In genomic region chr10:17214991-17215781, GRCh38 we compare ENCODE assay signal across 9 cellular contexts. TPM values are rescaled to one million over a fixed set of nuclear protein-coding genes. Genes with fewer than 3 reads are reported as not detected.
A peak's percentile ranks its signal among the peaks of the same experiment; 100 is the strongest.
DNase-seq lines count a peak whose midpoint lies in the region; ATAC-seq, FAIRE-seq and TF ChIP-seq lines count a peak whose summit lies in the region.
"Had no signal": no experiment of that assay in that cellular context is flagged by ENCODE, and none has a peak within 500 bp of the region (broad histone marks: within the 10 kb centered on the region; RNA-seq: fewer than 3 reads in every experiment).

No MANE protein-coding gene starts in this region.

- intact Hi-C loops in activated naive CD4-positive, alpha-beta T cell treated with anti-CD3 and anti-CD28 coated beads for 36 hours (cut with micrococcal nuclease): loop anchor here (5.0 kb wide), 1 partner anchor 1437 kb away; the partner anchor contains the start of gene NSUN6

- no peak overlapping the region for H3K4me2 ChIP-seq in hepatocyte

- 71% methylated on average over 8 of the region's 8 CpGs for WGBS in hepatocyte (ENCODE audit: low lambda C conversion rate, missing lambda C conversion rate)

- no peak for FAIRE-seq in urothelium cell line (lab: Jason Lieb, UNC)
- FAIRE-seq: HTR-8/SVneo had no signal

- H3K27ac Mint-ChIP-seq in activated naive CD4-positive, alpha-beta T cell treated with anti-CD3 and anti-CD28 coated beads, Interleukin-2, amount 50 U/mL, for 72 hours: peak overlapping the region; percentile 99
- no peak overlapping the region for H3K27ac Mint-ChIP-seq in activated naive CD4-positive, alpha-beta T cell treated with anti-CD3 and anti-CD28 coated beads for 36 hours
- peak overlapping the region; percentile 8 for H3K27ac Mint-ChIP-seq in activated naive CD8-positive, alpha-beta T cell treated with anti-CD3 and anti-CD28 coated beads for 36 hours

- no peaks in the 10 kb centered on the region for H3K9me3 Mint-ChIP-seq in activated naive CD4-positive, alpha-beta T cell treated with anti-CD3 and anti-CD28 coated beads, Interleukin-2, amount 50 U/mL, for 72 hours
- H3K9me3 Mint-ChIP-seq in activated naive CD4-positive, alpha-beta T cell treated with anti-CD3 and anti-CD28 coated beads for 36 hours: no peaks in the 10 kb centered on the region
- H3K9me3 Mint-ChIP-seq in activated naive CD8-positive, alpha-beta T cell treated with anti-CD3 and anti-CD28 coated beads for 36 hours: peaks cover 1% of the 10 kb centered on the region

- CTCF ChIA-PET in activated naive CD4-positive, alpha-beta T cell treated with anti-CD3 and anti-CD28 coated beads for 36 hours (lab: Charles Lee): interaction anchor here (0.6 to 2.1 kb wide), 3 partner anchors 14 to 232 kb away, joined by 3 to 10 read pairs (median 9); partner anchors contain the start of gene TRDMT1

- H4K20me1 ChIP-seq in hepatocyte (ENCODE audit: insufficient read depth, poor library complexity, severe bottlenecking): no peaks in the 10 kb centered on the region

- no peaks in the 10 kb centered on the region for H3K9me3 ChIP-seq in hepatocyte (ENCODE audit: low read depth)

- peak overlapping the region; percentile 85 for H3K27ac ChIP-seq in hepatocyte

- DNase-seq in activated naive CD4-positive, alpha-beta T cell treated with anti-CD3 and anti-CD28 coated beads, Interleukin-2, amount 50 U/mL, for 72 hours (ENCODE audit: low spot score in 2 of 2): no peak
- no peak for DNase-seq in activated naive CD4-positive, alpha-beta T cell treated with anti-CD3 and anti-CD28 coated beads for 36 hours
- no peak for DNase-seq in activated naive CD8-positive, alpha-beta T cell treated with anti-CD3 and anti-CD28 coated beads for 36 hours
- DNase-seq in hepatocyte (ENCODE audit: low spot score): no peak
- DNase-seq in urothelium cell line (ENCODE audit: low spot score): peak; percentile 69
- DNase-seq in UCSD-AML1 (lab: John Stamatoyannopoulos, UW; ENCODE audit: unreplicated experiment): no peak
- DNase-seq in NCI-H526 treated with DMSO at 0.1 percent for 48 hours (lab: John Stamatoyannopoulos, UW): no peak

- peaks cover 0 to 6% of the 10 kb centered on the region in 2 donors for H3K36me3 Mint-ChIP-seq in activated naive CD4-positive, alpha-beta T cell treated with anti-CD3 and anti-CD28 coated beads, Interleukin-2, amount 50 U/mL, for 72 hours
- no peaks in the 10 kb centered on the region for H3K36me3 Mint-ChIP-seq in activated naive CD4-positive, alpha-beta T cell treated with anti-CD3 and anti-CD28 coated beads for 36 hours (ENCODE audit: low read depth)
- peaks cover 21% of the 10 kb centered on the region for H3K36me3 Mint-ChIP-seq in activated naive CD8-positive, alpha-beta T cell treated with anti-CD3 and anti-CD28 coated beads for 36 hours

- H3K27me3 ChIP-seq in hepatocyte: no peaks in the 10 kb centered on the region

- H3K4me1 ChIP-seq in hepatocyte (ENCODE audit: insufficient read depth): peaks cover 10% of the 10 kb centered on the region

- H2AFZ ChIP-seq in hepatocyte: no peak overlapping the region

- H3K36me3 ChIP-seq in hepatocyte (replicated peaks; ENCODE audit: insufficient read depth, low read depth): no peaks in the 10 kb centered on the region

- no peaks in the 10 kb centered on the region for H3K27me3 Mint-ChIP-seq in activated naive CD4-positive, alpha-beta T cell treated with anti-CD3 and anti-CD28 coated beads for 36 hours (ENCODE audit: low read depth)
- H3K27me3 Mint-ChIP-seq in activated naive CD8-positive, alpha-beta T cell treated with anti-CD3 and anti-CD28 coated beads for 36 hours: no peaks in the 10 kb centered on the region

- peaks cover 28% of the 10 kb centered on the region for H3K4me1 Mint-ChIP-seq in activated naive CD4-positive, alpha-beta T cell treated with anti-CD3 and anti-CD28 coated beads for 36 hours (ENCODE audit: low read depth)
- H3K4me1 Mint-ChIP-seq in activated naive CD8-positive, alpha-beta T cell treated with anti-CD3 and anti-CD28 coated beads for 36 hours: peaks cover 35% of the 10 kb centered on the region

- no peaks in the 10 kb centered on the region for H3K9me2 ChIP-seq in hepatocyte (replicated peaks; ENCODE audit: insufficient read depth)

- TF ChIP-seq CTCF in hepatocyte (IDR thresholded peaks at IDR 0.05; ENCODE audit: poor library complexity): no peak

- H3K4me3 ChIP-seq in hepatocyte: no peak overlapping the region

- H3K4me3 Mint-ChIP-seq in activated naive CD4-positive, alpha-beta T cell treated with anti-CD3 and anti-CD28 coated beads for 36 hours: no peak overlapping the region
- H3K4me3 Mint-ChIP-seq in activated naive CD8-positive, alpha-beta T cell treated with anti-CD3 and anti-CD28 coated beads for 36 hours: no peak overlapping the region

- no peak for ATAC-seq in activated naive CD4-positive, alpha-beta T cell treated with anti-CD3 and anti-CD28 coated beads, Interleukin-2, amount 50 U/mL, for 72 hours
- ATAC-seq in HG03354 (IDR thresholded peaks at IDR 0.05; ENCODE audit: poor library complexity, severe bottlenecking, unreplicated experiment): no peak

- no peaks in the 10 kb centered on the region for H3K79me2 ChIP-seq in hepatocyte

RNA-seq across cellular contexts. Expression of gene VIM, which starts 12.9 kb away (rescaled TPM):
- 100 to 1,000 TPM; 238 to 296 TPM for total RNA-seq in activated naive CD4-positive, alpha-beta T cell treated with anti-CD3 and anti-CD28 coated beads, Interleukin-2, amount 50 U/mL, for 72 hours
- 10 to 100 TPM; 58.3 to 60.6 TPM for total RNA-seq in activated naive CD4-positive, alpha-beta T cell treated with anti-CD3 and anti-CD28 coated beads for 36 hours
- 100 to 1,000 TPM; 657 TPM for total RNA-seq in activated naive CD8-positive, alpha-beta T cell treated with anti-CD3 and anti-CD28 coated beads for 36 hours
- 833 and 1,051 TPM in 2 replicates for total RNA-seq in hepatocyte
- 302 and 335 TPM in 2 replicates for polyA plus RNA-seq in hepatocyte

RNA-seq across cellular contexts. Expression of gene TRDMT1, which starts 13.7 kb away (rescaled TPM):
- total RNA-seq in activated naive CD4-positive, alpha-beta T cell treated with anti-CD3 and anti-CD28 coated beads, Interleukin-2, amount 50 U/mL, for 72 hours: 1 to 10 TPM; 7.1 to 9.4 TPM
- 1 to 10 TPM; 6.5 to 7.2 TPM for total RNA-seq in activated naive CD4-positive, alpha-beta T cell treated with anti-CD3 and anti-CD28 coated beads for 36 hours
- 1 to 10 TPM; 9.5 to 9.6 TPM for total RNA-seq in activated naive CD8-positive, alpha-beta T cell treated with anti-CD3 and anti-CD28 coated beads for 36 hours
- total RNA-seq in hepatocyte: 4.2 and 5.4 TPM in 2 replicates
- 3.5 and 5.9 TPM in 2 replicates for polyA plus RNA-seq in hepatocyte
